27 cellular contexts compared by ENCODE assay signal in genomic region chrX:70924294-70924693, GRCh38. TPM values are rescaled to one million over a fixed set of nuclear protein-coding genes. Genes with fewer than 3 reads are reported as not detected.
DNase-seq lines count a peak whose midpoint lies in the region; ATAC-seq, FAIRE-seq and TF ChIP-seq lines count a peak whose summit lies in the region.
"Had no signal": no experiment of that assay in that cellular context is flagged by ENCODE, and none has a peak within 500 bp of the region (broad histone marks: within the 10 kb centered on the region; RNA-seq: fewer than 3 reads in every experiment).

No MANE protein-coding gene starts in this region.

- intact Hi-C loops in endothelial cell of umbilical vein (cut with micrococcal nuclease) (no loop called here), heart right ventricle (cut with DNase I) (no loop called here), Caco-2 (cut with micrococcal nuclease; ENCODE audit: unreplicated experiment) (no loop called here)

- POLR2A ChIA-PET in WTC11 (lab: Charles Lee), result no interaction called here
- POLR2A ChIA-PET in endothelial cell of umbilical vein (lab: Charles Lee), result no interaction called here
- POLR2A ChIA-PET in Caco-2 (lab: Charles Lee), result no interaction called here

- H3K79me2 ChIP-seq in GM23338 (replicated peaks; ENCODE audit: insufficient read depth) (peaks cover 14% of the 10 kb centered on the region), H9 (ENCODE audit: insufficient read depth, low read length) (no peaks in the 10 kb centered on the region; the same call in 1 of the 2 replicates), endothelial cell of umbilical vein (ENCODE audit: control insufficient read depth, insufficient read depth, low read length) (no peaks in the 10 kb centered on the region)

- peaks cover 4% of the 10 kb centered on the region; the same call in 1 of the 2 replicates for H4K20me1 ChIP-seq in GM23338 (replicated peaks; ENCODE audit: insufficient read depth)
- no peaks in the 10 kb centered on the region for H4K20me1 ChIP-seq in H9 (ENCODE audit: control insufficient read depth, insufficient read depth, insufficient read length)
- H4K20me1 ChIP-seq in endothelial cell of umbilical vein (replicated peaks; ENCODE audit: control insufficient read depth, extremely low read depth, insufficient read depth, low read length), result no peaks in the 10 kb centered on the region

- H2BK120ac ChIP-seq in H9 (ENCODE audit: low read depth, low read length, poor library complexity, severe bottlenecking), result no peak overlapping the region

- H3K4me1 ChIP-seq in GM23338 (ENCODE audit: insufficient read depth) (peaks cover 25% of the 10 kb centered on the region), H9 (ENCODE audit: insufficient read depth, low read length) (no peaks in the 10 kb centered on the region; the same call in 1 of the 2 replicates), endothelial cell of umbilical vein (ENCODE audit: control insufficient read depth, extremely low read depth, insufficient read depth, low read length) (no peaks in the 10 kb centered on the region), heart right ventricle (no peaks in the 10 kb centered on the region), Caco-2 (no peaks in the 10 kb centered on the region)
- H3K4me1 ChIP-seq: BE2C, BLaER1 had no signal

- H3K36me3 Mint-ChIP-seq in GM23338 (ENCODE audit: low read depth) (peaks cover 54% of the 10 kb centered on the region), H9 (ENCODE audit: insufficient read depth in 1 of 3, low read depth in 3 of 3) (peaks cover 36 to 47% (median 40%) of the 10 kb centered on the region in 3 experiments), WTC11 (peaks cover 36% of the 10 kb centered on the region), Caco-2 (ENCODE audit: insufficient read depth, unreplicated experiment) (no peaks in the 10 kb centered on the region)
- H3K36me3 Mint-ChIP-seq: CD14-positive monocyte; CD4-positive, alpha-beta memory T cell; CD4-positive, CD25-positive, alpha-beta regulatory T cell; CD8-positive, alpha-beta memory T cell had no signal

- no peak overlapping the region for H2BK15ac ChIP-seq in H9 (ENCODE audit: low read depth, low read length)

- H3K9me1 ChIP-seq in endothelial cell of umbilical vein (replicated peaks; ENCODE audit: control insufficient read depth, extremely low read depth, insufficient read depth, low read length), result no peaks in the 10 kb centered on the region

- H3K27me3 ChIP-seq in GM23338 (ENCODE audit: insufficient read depth), result no peaks in the 10 kb centered on the region
- no peaks in the 10 kb centered on the region for H3K27me3 ChIP-seq in H9 (ENCODE audit: insufficient read depth, low read length)
- H3K27me3 ChIP-seq in endothelial cell of umbilical vein (ENCODE audit: control insufficient read depth in 2 of 2, insufficient read depth in 2 of 2, low read length in 2 of 2), result peaks cover 0 to 2% of the 10 kb centered on the region in 2 experiments
- H3K27me3 ChIP-seq in heart right ventricle, result peaks cover 0 to 64% (median 0%) of the 10 kb centered on the region in 7 donors
- no peaks in the 10 kb centered on the region for H3K27me3 ChIP-seq in Caco-2 (replicated peaks; ENCODE audit: control insufficient read depth, insufficient read depth, low read length)
- H3K27me3 ChIP-seq: BE2C had no signal

- H2BK20ac ChIP-seq in H9 (ENCODE audit: low read depth, low read length, poor library complexity, severe bottlenecking), result no peak overlapping the region

- H3K4me2 ChIP-seq in GM23338 (peak overlapping the region; percentile 66; the same call in 1 of the 2 replicates), H9 (ENCODE audit: insufficient read depth, insufficient read length, low read length) (no peak overlapping the region), endothelial cell of umbilical vein (ENCODE audit: insufficient read depth, low read length) (no peak overlapping the region)
- H3K4me2 ChIP-seq: BLaER1 had no signal

- no peak overlapping the region for H3K14ac ChIP-seq in H9 (ENCODE audit: insufficient read depth, low read length)

- TF ChIP-seq CTCF in GM23338 (conservative IDR thresholded peaks at IDR 0.05; ENCODE audit: low read depth in 2 of 2) (no peak), H9 (conservative IDR thresholded peaks at IDR 0.05) (no peak), WTC11 (IDR thresholded peaks at IDR 0.05) (no peak), endothelial cell of umbilical vein (IDR thresholded peaks at IDR 0.05; ENCODE audit: extremely low read depth in 1 of 2, insufficient read depth in 1 of 2, low read depth in 1 of 2, low read length in 2 of 2) (no peak), heart right ventricle (IDR thresholded peaks at IDR 0.05) (no peak), Caco-2 (IDR thresholded peaks at IDR 0.05; ENCODE audit: insufficient read depth in 1 of 2, low read depth in 1 of 2, low read length in 1 of 2, severe bottlenecking in 1 of 2, unreplicated experiment in 1 of 2) (no peak)

- H3K9ac ChIP-seq in H9 (ENCODE audit: extremely low read depth, insufficient read length, low read length) (no peak overlapping the region), endothelial cell of umbilical vein (replicated peaks; ENCODE audit: extremely low read depth, insufficient read depth, low read length) (no peak overlapping the region)
- H3K9ac ChIP-seq: BLaER1 had no signal

- no peaks in the 10 kb centered on the region for H3K9me2 ChIP-seq in GM23338 (ENCODE audit: insufficient read depth)

- ATAC-seq in GM23338 (no peak), WTC11 (no peak), heart right ventricle (no peak)

- H4K91ac ChIP-seq in H9 (ENCODE audit: insufficient read length, low read depth, low read length), result no peak overlapping the region

- no peak overlapping the region for H4K5ac ChIP-seq in H9 (ENCODE audit: insufficient read length, low read depth, low read length)

- H2AFZ ChIP-seq in GM23338 (no peak overlapping the region), H9 (ENCODE audit: low read length) (no peak overlapping the region), endothelial cell of umbilical vein (ENCODE audit: low read depth, low read length) (no peak overlapping the region)

- H3K79me1 ChIP-seq in H9 (ENCODE audit: insufficient read depth, low read depth, low read length, poor library complexity, severe bottlenecking), result no peaks in the 10 kb centered on the region

- H2BK12ac ChIP-seq in H9 (ENCODE audit: insufficient read length, low read depth, low read length), result no peak overlapping the region

- H3K36me3 ChIP-seq in GM23338 (ENCODE audit: insufficient read depth), result peaks cover 6% of the 10 kb centered on the region; the same call in 1 of the 2 replicates
- H3K36me3 ChIP-seq in endothelial cell of umbilical vein (ENCODE audit: control insufficient read depth in 2 of 2, extremely low read depth in 1 of 2, insufficient read depth in 2 of 2, low read length in 2 of 2), result no peaks in the 10 kb centered on the region
- no peaks in the 10 kb centered on the region for H3K36me3 ChIP-seq in heart right ventricle
- H3K36me3 ChIP-seq in Caco-2 (ENCODE audit: control insufficient read depth, insufficient read depth, low read length), result no peaks in the 10 kb centered on the region
- H3K36me3 ChIP-seq: BE2C had no signal

- DNase-seq in GM23338 (ENCODE audit: low spot score) (no peak), H9 (no peak), WTC11 (ENCODE audit: low spot score) (no peak), endothelial cell of umbilical vein (ENCODE audit: low read depth, low spot score) (no peak), NCI-H2029 treated with DMSO at 0.1 percent for 48 hours (lab: John Stamatoyannopoulos, UW) (no peak), heart right ventricle (no peak), Caco-2 (no peak)
- DNase-seq: 8988T; ACHN; BE2C; C1 segment of cervical spinal cord; Calu3; CD4-positive, alpha-beta memory T cell; CD4-positive, CD25-positive, alpha-beta regulatory T cell; CD8-positive, alpha-beta memory T cell; COR-L47; DMS79 treated with DMSO at 0.1 percent for 48 hours; GF-D8 had no signal

- H3K56ac ChIP-seq in H9 (ENCODE audit: insufficient read length, low read depth, low read length), result no peak overlapping the region

- FAIRE-seq in endothelial cell of umbilical vein (lab: Jason Lieb, UNC), result peak; percentile 60
- FAIRE-seq: A204.1, D721Med, G401.6, GM12891, GM19239 had no signal

- no peak overlapping the region for H2BK5ac ChIP-seq in H9 (ENCODE audit: insufficient read length, low read length)

- H3T11ph ChIP-seq in H9 (ENCODE audit: low read length), result no peak overlapping the region

- no TSS peak for BruUV-seq in endothelial cell of umbilical vein (replicated peaks; lab: Mats Ljungman, UMichigan)
- no TSS peak for BruUV-seq in Caco-2 (replicated peaks; lab: Mats Ljungman, UMichigan)

- no peak overlapping the region for H2AK5ac ChIP-seq in H9 (ENCODE audit: insufficient read length, low read length)

- H3K27ac ChIP-seq in GM23338 (ENCODE audit: low read depth) (peak overlapping the region; percentile 98), H9 (ENCODE audit: insufficient read length, low read depth, low read length) (no peak overlapping the region), endothelial cell of umbilical vein (ENCODE audit: insufficient read depth, low read depth, low read length) (no peak overlapping the region), heart right ventricle (no peak overlapping the region)
- H3K27ac ChIP-seq: BLaER1 had no signal

- CTCF ChIA-PET in WTC11 (lab: Charles Lee), result no interaction called here
- CTCF ChIA-PET in endothelial cell of umbilical vein (lab: Charles Lee), result no interaction called here
- CTCF ChIA-PET in Caco-2 (lab: Charles Lee), result no interaction called here

- no peaks in the 10 kb centered on the region; the same call in 2 of the 3 replicates for H3K9me3 Mint-ChIP-seq in GM23338
- peaks cover 67 to 81% of the 10 kb centered on the region in 2 experiments for H3K9me3 Mint-ChIP-seq in H9
- no peaks in the 10 kb centered on the region for H3K9me3 Mint-ChIP-seq in WTC11
- H3K9me3 Mint-ChIP-seq in Caco-2 (ENCODE audit: unreplicated experiment), result no peaks in the 10 kb centered on the region
- H3K9me3 Mint-ChIP-seq: CD4-positive, CD25-positive, alpha-beta regulatory T cell; CD8-positive, alpha-beta memory T cell had no signal

- H3K4ac ChIP-seq in H9 (ENCODE audit: low read depth, low read length), result no peak overlapping the region

- H3K18ac ChIP-seq in H9 (ENCODE audit: insufficient read length, low read depth, low read length), result no peak overlapping the region

- TF ChIP-seq POLR2A in endothelial cell of umbilical vein (IDR thresholded peaks at IDR 0.05; ENCODE audit: low read depth, low read length), result no peak

- no peaks in the 10 kb centered on the region for H3F3A ChIP-seq in GM23338 (replicated peaks; ENCODE audit: low read depth)

- peaks cover 42% of the 10 kb centered on the region for H3K9me3 ChIP-seq in H9 (ENCODE audit: control insufficient read depth, low read depth, low read length)
- no peaks in the 10 kb centered on the region for H3K9me3 ChIP-seq in endothelial cell of umbilical vein (replicated peaks; ENCODE audit: control insufficient read depth, insufficient read depth, low read length)
- H3K9me3 ChIP-seq in heart right ventricle, result no peaks in the 10 kb centered on the region
- H3K9me3 ChIP-seq in Caco-2, result no peaks in the 10 kb centered on the region
- H3K9me3 ChIP-seq: BE2C, BLaER1 had no signal

- no CpG with 5 or more reads among the region's 5 CpGs for WGBS in H9 (ENCODE audit: extremely low coverage, insufficient read length, low lambda C conversion rate)
- WGBS in heart right ventricle, 2 donors, result 86 to 89% methylated on average over 5 of the region's 5 CpGs

- H3K27me3 Mint-ChIP-seq in GM23338 (ENCODE audit: insufficient read depth, low read depth, poor library complexity) (peaks cover 7% of the 10 kb centered on the region), H9 (ENCODE audit: low read depth) (peaks cover 2% of the 10 kb centered on the region; the same call in 1 of the 2 replicates), WTC11 (ENCODE audit: low read depth) (no peaks in the 10 kb centered on the region), Caco-2 (ENCODE audit: insufficient read depth, unreplicated experiment) (peaks cover 6% of the 10 kb centered on the region)

- H3K4me3 Mint-ChIP-seq in GM23338, result peak overlapping the region; percentile 68; the same call in 1 of the 3 replicates
- no peak overlapping the region; a peak in 1 of 5 replicates for H3K4me3 Mint-ChIP-seq in H9
- H3K4me3 Mint-ChIP-seq in WTC11, result peak overlapping the region; percentile 12; the same call in 1 of the 2 replicates
- H3K4me3 Mint-ChIP-seq in Caco-2 (ENCODE audit: unreplicated experiment), result no peak overlapping the region
- H3K4me3 Mint-ChIP-seq: CD14-positive monocyte; CD4-positive, alpha-beta memory T cell; CD4-positive, CD25-positive, alpha-beta regulatory T cell; CD8-positive, alpha-beta memory T cell had no signal

- dilution Hi-C loops in endothelial cell of umbilical vein (cut with MboI; ENCODE audit: extremely low pct_ligation_motif_present, low sequenced_read_pairs), result no loop called here

- no peak overlapping the region for H3K23ac ChIP-seq in H9 (ENCODE audit: insufficient read length, low read depth, low read length)

- no peaks in the 10 kb centered on the region for H3K23me2 ChIP-seq in H9 (ENCODE audit: insufficient read length, low read depth, low read length, poor library complexity, severe bottlenecking)

- no peak overlapping the region for H4K8ac ChIP-seq in H9 (replicated peaks; ENCODE audit: insufficient read length, low read depth, low read length)

- no peak overlapping the region for H3K4me3 ChIP-seq in GM23338
- H3K4me3 ChIP-seq in endothelial cell of umbilical vein (replicated peaks in 1 of 3; ENCODE audit: insufficient read depth in 1 of 3, low read depth in 1 of 3, low read length in 3 of 3), result no peak overlapping the region
- no peak overlapping the region for H3K4me3 ChIP-seq in heart right ventricle
- H3K4me3 ChIP-seq in Caco-2 (ENCODE audit: low read depth, low read length), result no peak overlapping the region
- H3K4me3 ChIP-seq: BLaER1 had no signal

- peak overlapping the region; percentile 98 for H3K27ac Mint-ChIP-seq in GM23338
- H3K27ac Mint-ChIP-seq in H9, result peak overlapping the region; percentile 21 to 96 (median 86); a peak in 5 of 7 replicates
- H3K27ac Mint-ChIP-seq in WTC11, result peak overlapping the region; percentile 98
- H3K27ac Mint-ChIP-seq in Caco-2 (ENCODE audit: unreplicated experiment), result no peak overlapping the region
- H3K27ac Mint-ChIP-seq: CD14-positive monocyte; CD4-positive, alpha-beta memory T cell; CD4-positive, CD25-positive, alpha-beta regulatory T cell; CD8-positive, alpha-beta memory T cell had no signal

- H3K4me1 Mint-ChIP-seq in GM23338, result peaks cover 57% of the 10 kb centered on the region
- peaks cover 26 to 52% of the 10 kb centered on the region in 2 experiments for H3K4me1 Mint-ChIP-seq in H9
- peaks cover 64% of the 10 kb centered on the region for H3K4me1 Mint-ChIP-seq in WTC11
- H3K4me1 Mint-ChIP-seq in Caco-2 (ENCODE audit: low read depth, unreplicated experiment), result peaks cover 7% of the 10 kb centered on the region
- H3K4me1 Mint-ChIP-seq: CD14-positive monocyte had no signal

RNA-seq across cellular contexts. Expression of gene SLC7A3, which starts 6.6 kb away (rescaled TPM):
- 301 and 325 TPM in 2 replicates for total RNA-seq in GM23338 (2014; rRNA removed; shearing (Covaris generic))
- 153 and 157 TPM in 2 replicates for polyA plus RNA-seq in GM23338 (2016; fragmentation: Nextera tagmentation; extraction: Ambion mirVana)
- total RNA-seq in H9 (2021), result 69.1 and 72.5 TPM in 2 replicates
- 131 to 164 TPM (median 134 TPM) in 3 replicates for total RNA-seq in WTC11 (2021)
- not detected in 2 replicates for total RNA-seq in endothelial cell of umbilical vein
- polyA plus RNA-seq in endothelial cell of umbilical vein, result not detected in 2 replicates
- polyA plus RNA-seq in endothelial cell of umbilical vein (2011; cell fraction: cytosol; rRNA removed), result not detected in 2 replicates
- polyA plus RNA-seq in endothelial cell of umbilical vein (2011; cell fraction: nucleus; rRNA removed), result not detected in 2 replicates
- polyA plus RNA-seq in endothelial cell of umbilical vein (2012), result not detected in 2 replicates
- not detected in 2 replicates for polyA minus RNA-seq in endothelial cell of umbilical vein
- not detected for polyA minus RNA-seq in endothelial cell of umbilical vein (2011; cell fraction: cytosol; rRNA and poly(A)+ RNA removed)
- not detected in 2 replicates for polyA minus RNA-seq in endothelial cell of umbilical vein (2011; cell fraction: nucleus; rRNA and poly(A)+ RNA removed)
- not detected for total RNA-seq in heart right ventricle
- polyA plus RNA-seq in heart right ventricle, result not detected
- 0.23 TPM in 2 replicates for total RNA-seq in Caco-2 (2022)
- total RNA-seq: Calu3; CD4-positive, alpha-beta memory T cell; CD4-positive, CD25-positive, alpha-beta regulatory T cell had no signal
- polyA plus RNA-seq: AG04450; CD14-positive monocyte; CD4-positive, alpha-beta memory T cell; CD4-positive, CD25-positive, alpha-beta regulatory T cell had no signal

RNA-seq across cellular contexts. Expression of gene TEX11, which starts 15.8 kb away (rescaled TPM):
- total RNA-seq in GM23338 (2014; rRNA removed; shearing (Covaris generic)), result 0.85 and 1.0 TPM in 2 replicates
- 0.28 and 0.60 TPM in 2 replicates for polyA plus RNA-seq in GM23338 (2016; fragmentation: Nextera tagmentation; extraction: Ambion mirVana)
- total RNA-seq in H9 (2021), result 0.22 and 0.24 TPM in 2 replicates
- 0.18 to 0.31 TPM (median 0.23 TPM) in 3 replicates for total RNA-seq in WTC11 (2021)
- total RNA-seq in endothelial cell of umbilical vein, result not detected in 2 replicates
- not detected in 2 replicates for polyA plus RNA-seq in endothelial cell of umbilical vein
- not detected in 2 replicates for polyA plus RNA-seq in endothelial cell of umbilical vein (2011; cell fraction: cytosol; rRNA removed)
- not detected in 2 replicates for polyA plus RNA-seq in endothelial cell of umbilical vein (2011; cell fraction: nucleus; rRNA removed)
- not detected in 2 replicates for polyA plus RNA-seq in endothelial cell of umbilical vein (2012)
- not detected in 2 replicates for polyA minus RNA-seq in endothelial cell of umbilical vein
- polyA minus RNA-seq in endothelial cell of umbilical vein (2011; cell fraction: cytosol; rRNA and poly(A)+ RNA removed), result not detected
- not detected in 2 replicates for polyA minus RNA-seq in endothelial cell of umbilical vein (2011; cell fraction: nucleus; rRNA and poly(A)+ RNA removed)
- total RNA-seq in heart right ventricle, result under 1 TPM in 1 of 10 donors, not detected in 9; 0.19 TPM
- polyA plus RNA-seq in heart right ventricle, result not detected
- total RNA-seq in Caco-2 (2022), result 0.23 TPM in 1 of 2 replicates, not detected in the other
- total RNA-seq: A673; Calu3; CD4-positive, alpha-beta memory T cell; CD4-positive, CD25-positive, alpha-beta regulatory T cell; CD8-positive, alpha-beta memory T cell had no signal
- polyA plus RNA-seq: AG04450; CD14-positive monocyte; CD4-positive, alpha-beta memory T cell; CD4-positive, CD25-positive, alpha-beta regulatory T cell; CD8-positive, alpha-beta memory T cell had no signal

Comparison
In these comparisons a context has a peak if more than half of its experiments do, and no peak if none do; other contexts are left out.
1. H3K4me3 Mint-ChIP-seq: peak in GM23338 (single experiment) and WTC11 (single experiment); none in H9 (0 of 2) and Caco-2 (single experiment).
2. RNA of gene SLC7A3, which starts 6.6 kb away (total RNA-seq): 301 to 325 TPM in GM23338, 131 to 164 TPM in WTC11 and 69.1 to 72.5 TPM in H9; 0.23 TPM in Caco-2, not detected in endothelial cell of umbilical vein and not detected in heart right ventricle; every median in the first group is over 10 times any median in the second.